1 cellular context compared by ENCODE assay signal in the genomic region with DNA sequence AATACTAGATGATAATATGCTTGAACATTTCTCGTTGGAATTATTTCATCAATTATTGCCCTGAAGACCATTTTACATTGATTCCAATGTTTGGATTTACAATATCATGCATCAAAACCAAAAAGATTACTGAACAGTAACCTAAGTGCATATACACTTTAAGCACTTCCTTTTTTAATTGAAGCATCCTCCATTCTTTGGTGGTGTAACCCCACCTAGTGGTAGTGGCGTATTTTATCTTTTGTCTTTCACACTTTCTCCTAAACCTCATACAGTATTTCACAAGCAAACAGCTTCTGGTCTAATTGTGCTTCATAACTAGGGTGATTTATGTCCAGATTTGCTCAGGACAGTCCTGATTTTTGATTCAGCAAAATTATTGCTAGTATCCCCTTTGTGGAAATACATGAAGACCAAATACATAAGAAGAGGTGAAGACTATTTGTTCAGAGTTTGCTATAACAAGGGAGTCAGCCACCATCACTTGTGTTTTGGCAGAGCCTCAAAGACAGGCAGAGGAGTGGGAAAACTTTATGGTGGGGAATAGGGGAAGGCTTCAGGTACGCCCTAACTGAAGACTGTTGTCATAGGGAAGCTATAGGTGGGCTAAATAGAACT.
TF ChIP-seq lines count a peak whose summit lies in the region.

No MANE protein-coding gene starts in this region.

TF ChIP-seq in K562, 482 proteins besides CTCF, POLR2A, EP300 and RAD21 (continued from another document and continues in another):
- TF ChIP-seq ZNF431 (CRISPR knock-in tag; IDR thresholded peaks at IDR 0.05): no peak
- peak; percentile 22 for TF ChIP-seq TAF9B (IDR thresholded peaks at IDR 0.05; ENCODE audit: partially characterized antibody)
- TF ChIP-seq SP1 (CRISPR knock-in tag; IDR thresholded peaks at IDR 0.05): no peak; the same call in 1 of the 2 replicates
- TF ChIP-seq ZNF780A (CRISPR knock-in tag; IDR thresholded peaks at IDR 0.05): no peak
- no peak for TF ChIP-seq MXI1 (IDR thresholded peaks at IDR 0.05; ENCODE audit: low read depth, low read length)
- TF ChIP-seq SP2 (IDR thresholded peaks at IDR 0.05; ENCODE audit: extremely low read depth, low read depth, low read length, poor library complexity, severe bottlenecking): no peak
- TF ChIP-seq GABPA (tag; conservative IDR thresholded peaks at IDR 0.05; ENCODE audit: low read depth): no peak; the same call in 1 of the 2 replicates
- no peak for TF ChIP-seq ZNF584 (CRISPR knock-in tag; IDR thresholded peaks at IDR 0.05; ENCODE audit: low read depth)
- TF ChIP-seq SMARCE1 (IDR thresholded peaks at IDR 0.05): no peak
- TF ChIP-seq, protein P1, sequence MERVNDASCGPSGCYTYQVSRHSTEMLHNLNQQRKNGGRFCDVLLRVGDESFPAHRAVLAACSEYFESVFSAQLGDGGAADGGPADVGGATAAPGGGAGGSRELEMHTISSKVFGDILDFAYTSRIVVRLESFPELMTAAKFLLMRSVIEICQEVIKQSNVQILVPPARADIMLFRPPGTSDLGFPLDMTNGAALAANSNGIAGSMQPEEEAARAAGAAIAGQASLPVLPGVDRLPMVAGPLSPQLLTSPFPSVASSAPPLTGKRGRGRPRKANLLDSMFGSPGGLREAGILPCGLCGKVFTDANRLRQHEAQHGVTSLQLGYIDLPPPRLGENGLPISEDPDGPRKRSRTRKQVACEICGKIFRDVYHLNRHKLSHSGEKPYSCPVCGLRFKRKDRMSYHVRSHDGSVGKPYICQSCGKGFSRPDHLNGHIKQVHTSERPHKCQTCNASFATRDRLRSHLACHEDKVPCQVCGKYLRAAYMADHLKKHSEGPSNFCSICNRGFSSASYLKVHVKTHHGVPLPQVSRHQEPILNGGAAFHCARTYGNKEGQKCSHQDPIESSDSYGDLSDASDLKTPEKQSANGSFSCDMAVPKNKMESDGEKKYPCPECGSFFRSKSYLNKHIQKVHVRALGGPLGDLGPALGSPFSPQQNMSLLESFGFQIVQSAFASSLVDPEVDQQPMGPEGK (CRISPR knock-in tag; IDR thresholded peaks at IDR 0.05; ENCODE audit: borderline replicate concordance): no peak
- no peak for TF ChIP-seq PYGO2 (tag; IDR thresholded peaks at IDR 0.05)
- no peak for TF ChIP-seq ZBTB40 (IDR thresholded peaks at IDR 0.05)
- TF ChIP-seq ZBTB40 (CRISPR knock-in tag; IDR thresholded peaks at IDR 0.05): no peak
- TF ChIP-seq HNRNPH1 (optimal IDR thresholded peaks at IDR 0.05; ENCODE audit: low read depth, low read length): no peak
- TF ChIP-seq FOXP1 (CRISPR knock-in tag; IDR thresholded peaks at IDR 0.05): no peak
- TF ChIP-seq BRD9 (IDR thresholded peaks at IDR 0.05; ENCODE audit: low read depth, partially characterized antibody): peak; percentile 84
- 0 out of 2 replicates have a peak, but pooled peaks have one; percentile 15 for TF ChIP-seq RNF2 (IDR thresholded peaks at IDR 0.05)
- TF ChIP-seq, protein P2, sequence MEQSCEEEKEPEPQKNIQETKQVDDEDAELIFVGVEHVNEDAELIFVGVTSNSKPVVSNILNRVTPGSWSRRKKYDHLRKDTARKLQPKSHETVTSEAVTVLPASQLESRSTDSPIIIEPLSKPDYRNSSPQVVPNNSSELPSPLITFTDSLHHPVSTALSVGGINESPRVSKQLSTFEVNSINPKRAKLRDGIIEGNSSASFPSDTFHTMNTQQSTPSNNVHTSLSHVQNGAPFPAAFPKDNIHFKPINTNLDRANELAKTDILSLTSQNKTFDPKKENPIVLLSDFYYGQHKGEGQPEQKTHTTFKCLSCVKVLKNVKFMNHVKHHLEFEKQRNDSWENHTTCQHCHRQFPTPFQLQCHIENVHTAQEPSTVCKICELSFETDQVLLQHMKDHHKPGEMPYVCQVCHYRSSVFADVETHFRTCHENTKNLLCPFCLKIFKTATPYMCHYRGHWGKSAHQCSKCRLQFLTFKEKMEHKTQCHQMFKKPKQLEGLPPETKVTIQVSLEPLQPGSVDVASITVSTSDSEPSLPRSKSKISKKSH (CRISPR knock-in tag; IDR thresholded peaks at IDR 0.05): no peak
- TF ChIP-seq ZBTB33 (CRISPR knock-in tag; IDR thresholded peaks at IDR 0.05): no peak
- TF ChIP-seq WHSC1 (IDR thresholded peaks at IDR 0.05; ENCODE audit: low read length): no peak
- TF ChIP-seq, protein P3, sequence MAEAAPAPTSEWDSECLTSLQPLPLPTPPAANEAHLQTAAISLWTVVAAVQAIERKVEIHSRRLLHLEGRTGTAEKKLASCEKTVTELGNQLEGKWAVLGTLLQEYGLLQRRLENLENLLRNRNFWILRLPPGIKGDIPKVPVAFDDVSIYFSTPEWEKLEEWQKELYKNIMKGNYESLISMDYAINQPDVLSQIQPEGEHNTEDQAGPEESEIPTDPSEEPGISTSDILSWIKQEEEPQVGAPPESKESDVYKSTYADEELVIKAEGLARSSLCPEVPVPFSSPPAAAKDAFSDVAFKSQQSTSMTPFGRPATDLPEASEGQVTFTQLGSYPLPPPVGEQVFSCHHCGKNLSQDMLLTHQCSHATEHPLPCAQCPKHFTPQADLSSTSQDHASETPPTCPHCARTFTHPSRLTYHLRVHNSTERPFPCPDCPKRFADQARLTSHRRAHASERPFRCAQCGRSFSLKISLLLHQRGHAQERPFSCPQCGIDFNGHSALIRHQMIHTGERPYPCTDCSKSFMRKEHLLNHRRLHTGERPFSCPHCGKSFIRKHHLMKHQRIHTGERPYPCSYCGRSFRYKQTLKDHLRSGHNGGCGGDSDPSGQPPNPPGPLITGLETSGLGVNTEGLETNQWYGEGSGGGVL (CRISPR knock-in tag; IDR thresholded peaks at IDR 0.05): no peak
- no peak for TF ChIP-seq CCNT2 (IDR thresholded peaks at IDR 0.05; ENCODE audit: borderline replicate concordance, extremely low read depth, insufficient read length, low read depth, low read length)
- TF ChIP-seq TCFL5 (CRISPR knock-in tag; conservative IDR thresholded peaks at IDR 0.05): no peak
- no peak for TF ChIP-seq ZBTB26 (CRISPR knock-in tag; IDR thresholded peaks at IDR 0.05)
- peak in 1 of 2 experiments; percentile 63; a peak in 1 of 4 replicates for TF ChIP-seq RCOR1 (IDR thresholded peaks at IDR 0.05; ENCODE audit: borderline replicate concordance in 1 of 2, low read depth in 2 of 2, low read length in 2 of 2)
- TF ChIP-seq PCBP2 (IDR thresholded peaks at IDR 0.05; ENCODE audit: low read depth, low read length, poor library complexity, severe bottlenecking): no peak
- TF ChIP-seq BDP1 (IDR thresholded peaks at IDR 0.05; ENCODE audit: insufficient read depth, insufficient read length): no peak
- no peak for TF ChIP-seq ARID3B (CRISPR knock-in tag; IDR thresholded peaks at IDR 0.05; ENCODE audit: borderline replicate concordance)
- no peak for TF ChIP-seq LARP7 (IDR thresholded peaks at IDR 0.05)
- no peak for TF ChIP-seq KHSRP (IDR thresholded peaks at IDR 0.05)
- no peak for TF ChIP-seq DLX4 (CRISPR knock-in tag; IDR thresholded peaks at IDR 0.05)
- no peak for TF ChIP-seq ZNF639 (CRISPR knock-in tag; conservative IDR thresholded peaks at IDR 0.05 in 1 of 2, IDR thresholded peaks at IDR 0.05 in 1 of 2)
